Comparison of ENCODE assay signal across 8 cellular contexts in genomic region chr12:6868211-6869048, GRCh38. TPM values are rescaled to one million over a fixed set of nuclear protein-coding genes. Genes with fewer than 3 reads are reported as not detected.
DNase-seq lines count a peak whose midpoint lies in the region; ATAC-seq and TF ChIP-seq lines count a peak whose summit lies in the region.

No MANE protein-coding gene starts in this region.

- H4K20me1 ChIP-seq in BLaER1, result peaks cover 63% of the 10 kb centered on the region

- peaks cover 47 to 53% of the 10 kb centered on the region in 2 donors for H3K36me3 Mint-ChIP-seq in activated naive CD4-positive, alpha-beta T cell treated with anti-CD3 and anti-CD28 coated beads, Interleukin-2, amount 50 U/mL, for 72 hours

- no peaks in the 10 kb centered on the region for H3K9me3 Mint-ChIP-seq in activated naive CD4-positive, alpha-beta T cell treated with anti-CD3 and anti-CD28 coated beads, Interleukin-2, amount 50 U/mL, for 72 hours

- TF ChIP-seq CTCF in spleen (IDR thresholded peaks at IDR 0.05 in 8 of 11, conservative IDR thresholded peaks at IDR 0.05 in 3 of 11), result no peak

- H3K27ac Mint-ChIP-seq in activated naive CD4-positive, alpha-beta T cell treated with anti-CD3 and anti-CD28 coated beads, Interleukin-2, amount 50 U/mL, for 72 hours, result peak overlapping the region; percentile 91 to 96

- H3K9me3 ChIP-seq in BLaER1 (no peaks in the 10 kb centered on the region), spleen (no peaks in the 10 kb centered on the region)

- H3K9ac ChIP-seq in BLaER1, result peak overlapping the region; percentile 98

- H3K36me3 ChIP-seq in BLaER1 (peaks cover 58% of the 10 kb centered on the region), spleen (peaks cover 0 to 58% (median 44%) of the 10 kb centered on the region in 6 donors)

- intact Hi-C loops in spleen (cut with DNase I; ENCODE audit: low total_unique reads), result loop anchor here (10.0 kb wide), 1 partner anchor 96 kb away; no protein-coding TSS in a partner anchor

- no peak for TF ChIP-seq POLR2A in spleen (IDR thresholded peaks at IDR 0.05)

- 6 to 15% (median 14%) methylated on average over 21 to 22 of the region's 22 CpGs for WGBS in spleen, 5 donors

- ATAC-seq in activated naive CD4-positive, alpha-beta T cell treated with anti-CD3 and anti-CD28 coated beads, Interleukin-2, amount 50 U/mL, for 72 hours, result peak in 1 of 2 donors; percentile 1
- no peak for ATAC-seq in HG02840 (IDR thresholded peaks at IDR 0.05; ENCODE audit: low FRiP score, unreplicated experiment)

- peak overlapping the region; percentile 100 for H3K4me2 ChIP-seq in BLaER1

- peak overlapping the region; percentile 86 for H3K4me3 ChIP-seq in BLaER1
- H3K4me3 ChIP-seq in iPS-11a (ENCODE audit: low read depth, low read length), result peak overlapping the region; percentile 98
- peak overlapping the region; percentile 89 to 100 (median 99) for H3K4me3 ChIP-seq in spleen

- peaks cover 60% of the 10 kb centered on the region for H3K4me1 ChIP-seq in BLaER1
- H3K4me1 ChIP-seq in spleen, result peaks cover 31 to 68% (median 55%) of the 10 kb centered on the region in 6 donors

- DNase-seq in HK-2 (ENCODE audit: unreplicated experiment), result peak; percentile 20
- no peak for DNase-seq in activated naive CD4-positive, alpha-beta T cell treated with anti-CD3 and anti-CD28 coated beads, Interleukin-2, amount 50 U/mL, for 72 hours (ENCODE audit: low spot score in 2 of 2)
- DNase-seq in spleen, result no peak
- DNase-seq in H4 (ENCODE audit: low spot score), result no peak
- DNase-seq in MV-4-11 (lab: John Stamatoyannopoulos, UW), result no peak

- no peaks in the 10 kb centered on the region for H3K27me3 ChIP-seq in BLaER1
- no peaks in the 10 kb centered on the region for H3K27me3 ChIP-seq in spleen (replicated peaks in 1 of 7)

- H3K27ac ChIP-seq in BLaER1 (peak overlapping the region; percentile 96), spleen (peak overlapping the region; percentile 89 to 99 (median 98))

RNA-seq across cellular contexts. Expression of gene TPI1, which starts 1.1 kb away (rescaled TPM):
- total RNA-seq in activated naive CD4-positive, alpha-beta T cell treated with anti-CD3 and anti-CD28 coated beads, Interleukin-2, amount 50 U/mL, for 72 hours, result 1,000 to 10,000 TPM in 1 of 2 donors, 100 to 1,000 TPM in 1; 694 to 1,875 TPM
- total RNA-seq in spleen, result 100 to 1,000 TPM; 218 to 471 (median 288) TPM
- polyA plus RNA-seq in spleen, result 100 to 1,000 TPM; 234 to 364 (median 311) TPM
- 2,242 and 2,549 TPM in 2 replicates for total RNA-seq in H4 (2014; rRNA removed; shearing (Covaris generic))

RNA-seq across cellular contexts. Expression of gene SPSB2, which starts 4.7 kb away (rescaled TPM):
- 10 to 100 TPM in 1 of 2 donors, 1 to 10 TPM in 1; 1.4 to 11.7 TPM for total RNA-seq in activated naive CD4-positive, alpha-beta T cell treated with anti-CD3 and anti-CD28 coated beads, Interleukin-2, amount 50 U/mL, for 72 hours
- 10 to 100 TPM in 4 of 7 donors, 1 to 10 TPM in 3; 7.0 to 12.9 (median 10.3) TPM for total RNA-seq in spleen
- polyA plus RNA-seq in spleen, result 10 to 100 TPM; 11.3 to 17.0 (median 11.5) TPM
- 10.8 TPM in 2 replicates for total RNA-seq in H4 (2014; rRNA removed; shearing (Covaris generic))

RNA-seq across cellular contexts. Expression of gene USP5, which starts 16.5 kb away (rescaled TPM):
- total RNA-seq in activated naive CD4-positive, alpha-beta T cell treated with anti-CD3 and anti-CD28 coated beads, Interleukin-2, amount 50 U/mL, for 72 hours, result 100 to 1,000 TPM; 132 to 166 TPM
- total RNA-seq in spleen, result 10 to 100 TPM; 29.8 to 62.4 (median 53.5) TPM
- polyA plus RNA-seq in spleen, result 10 to 100 TPM; 23.1 to 40.5 (median 23.6) TPM
- total RNA-seq in H4 (2014; rRNA removed; shearing (Covaris generic)), result 86.2 and 91.4 TPM in 2 replicates

RNA-seq across cellular contexts. Expression of gene CDCA3, which starts 17.3 kb away (rescaled TPM):
- total RNA-seq in activated naive CD4-positive, alpha-beta T cell treated with anti-CD3 and anti-CD28 coated beads, Interleukin-2, amount 50 U/mL, for 72 hours, result 100 to 1,000 TPM; 110 to 147 TPM
- total RNA-seq in spleen, result 10 to 100 TPM in 1 of 7 donors, 1 to 10 TPM in 6; 1.9 to 10.2 (median 5.8) TPM
- 10 to 100 TPM in 1 of 3 donors, 1 to 10 TPM in 2; 3.6 to 18.1 (median 5.1) TPM for polyA plus RNA-seq in spleen
- total RNA-seq in H4 (2014; rRNA removed; shearing (Covaris generic)), result 75.3 and 101 TPM in 2 replicates

RNA-seq across cellular contexts. Expression of gene GNB3, which starts 27.7 kb away (rescaled TPM):
- total RNA-seq in activated naive CD4-positive, alpha-beta T cell treated with anti-CD3 and anti-CD28 coated beads, Interleukin-2, amount 50 U/mL, for 72 hours, result 1 to 10 TPM in 1 of 2 donors, under 1 TPM in 1; 0.25 to 1.8 TPM
- total RNA-seq in spleen, result 1 to 10 TPM in 6 of 7 donors, under 1 TPM in 1; 0.75 to 3.9 (median 2.6) TPM
- polyA plus RNA-seq in spleen, result 1 to 10 TPM in 1 of 3 donors, under 1 TPM in 2; 0.93 to 1.3 (median 0.94) TPM
- 0.12 and 1.0 TPM in 2 replicates for total RNA-seq in H4 (2014; rRNA removed; shearing (Covaris generic))
